ENCODE assay signal across 1 cellular context in the genomic region with DNA sequence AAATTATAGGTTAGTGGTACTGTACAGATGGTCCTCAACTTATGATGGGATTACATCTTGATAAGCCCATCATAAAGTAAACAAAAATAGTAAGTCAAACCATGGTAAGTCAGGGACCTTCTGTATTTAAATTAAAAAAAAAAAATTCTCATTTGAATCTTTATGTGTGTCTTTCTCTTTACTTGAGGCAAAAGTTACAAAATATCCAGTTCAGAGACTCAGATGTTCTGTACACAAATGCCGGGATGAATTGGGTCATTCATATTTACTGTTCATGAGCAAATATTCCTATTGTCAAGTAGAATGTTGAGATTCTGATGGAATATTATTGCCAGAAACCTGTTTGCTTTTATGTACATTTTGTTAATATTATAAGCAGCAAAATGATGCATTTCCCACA.
TF ChIP-seq lines count a peak whose summit lies in the region.

No MANE protein-coding gene starts in this region.

TF ChIP-seq in HepG2, 621 proteins besides CTCF, POLR2A, EP300 and RAD21 (continued from another document and continues in another):
- peak; percentile 43; the same call in 1 of the 2 replicates for TF ChIP-seq AKNA (CRISPR knock-in tag; IDR thresholded peaks at IDR 0.05; ENCODE audit: borderline replicate concordance)
- TF ChIP-seq FOXA3 (CRISPR knock-in tag; IDR thresholded peaks at IDR 0.05) = peak; percentile 85
- TF ChIP-seq, protein P1, sequence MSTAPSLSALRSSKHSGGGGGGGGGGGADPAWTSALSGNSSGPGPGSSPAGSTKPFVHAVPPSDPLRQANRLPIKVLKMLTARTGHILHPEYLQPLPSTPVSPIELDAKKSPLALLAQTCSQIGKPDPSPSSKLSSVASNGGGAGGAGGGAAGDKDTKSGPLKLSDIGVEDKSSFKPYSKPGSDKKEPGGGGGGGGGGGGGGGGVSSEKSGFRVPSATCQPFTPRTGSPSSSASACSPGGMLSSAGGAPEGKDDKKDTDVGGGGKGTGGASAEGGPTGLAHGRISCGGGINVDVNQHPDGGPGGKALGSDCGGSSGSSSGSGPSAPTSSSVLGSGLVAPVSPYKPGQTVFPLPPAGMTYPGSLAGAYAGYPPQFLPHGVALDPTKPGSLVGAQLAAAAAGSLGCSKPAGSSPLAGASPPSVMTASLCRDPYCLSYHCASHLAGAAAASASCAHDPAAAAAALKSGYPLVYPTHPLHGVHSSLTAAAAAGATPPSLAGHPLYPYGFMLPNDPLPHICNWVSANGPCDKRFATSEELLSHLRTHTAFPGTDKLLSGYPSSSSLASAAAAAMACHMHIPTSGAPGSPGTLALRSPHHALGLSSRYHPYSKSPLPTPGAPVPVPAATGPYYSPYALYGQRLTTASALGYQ (CRISPR knock-in tag; IDR thresholded peaks at IDR 0.05) = 0 out of 2 replicates have a peak, but pooled peaks have one; percentile 42
- no peak for TF ChIP-seq ZNF430 (CRISPR knock-in tag; IDR thresholded peaks at IDR 0.05)
- TF ChIP-seq FOXP4 (CRISPR knock-in tag; IDR thresholded peaks at IDR 0.05) = peak; percentile 64
- peak; percentile 39; the same call in 1 of the 2 replicates for TF ChIP-seq ZNF609 (CRISPR knock-in tag; IDR thresholded peaks at IDR 0.05; ENCODE audit: borderline replicate concordance)
- TF ChIP-seq, protein P2, sequence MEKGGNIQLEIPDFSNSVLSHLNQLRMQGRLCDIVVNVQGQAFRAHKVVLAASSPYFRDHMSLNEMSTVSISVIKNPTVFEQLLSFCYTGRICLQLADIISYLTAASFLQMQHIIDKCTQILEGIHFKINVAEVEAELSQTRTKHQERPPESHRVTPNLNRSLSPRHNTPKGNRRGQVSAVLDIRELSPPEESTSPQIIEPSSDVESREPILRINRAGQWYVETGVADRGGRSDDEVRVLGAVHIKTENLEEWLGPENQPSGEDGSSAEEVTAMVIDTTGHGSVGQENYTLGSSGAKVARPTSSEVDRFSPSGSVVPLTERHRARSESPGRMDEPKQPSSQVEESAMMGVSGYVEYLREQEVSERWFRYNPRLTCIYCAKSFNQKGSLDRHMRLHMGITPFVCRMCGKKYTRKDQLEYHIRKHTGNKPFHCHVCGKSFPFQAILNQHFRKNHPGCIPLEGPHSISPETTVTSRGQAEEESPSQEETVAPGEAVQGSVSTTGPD (CRISPR knock-in tag; IDR thresholded peaks at IDR 0.05) = no peak
- TF ChIP-seq ISL2 (CRISPR knock-in tag; IDR thresholded peaks at IDR 0.05) = peak; percentile 54; the same call in 1 of the 2 replicates
- TF ChIP-seq FOXA1 (IDR thresholded peaks at IDR 0.05) = peak; percentile 66
- TF ChIP-seq FOXA1 (CRISPR knock-in tag; IDR thresholded peaks at IDR 0.05) = peak; percentile 63; the same call in 1 of the 2 replicates
- no peak for TF ChIP-seq MTF2 (CRISPR knock-in tag; IDR thresholded peaks at IDR 0.05; ENCODE audit: borderline replicate concordance)
- no peak for TF ChIP-seq ZNF773 (CRISPR knock-in tag; IDR thresholded peaks at IDR 0.05; ENCODE audit: borderline replicate concordance)
- TF ChIP-seq, protein P3, sequence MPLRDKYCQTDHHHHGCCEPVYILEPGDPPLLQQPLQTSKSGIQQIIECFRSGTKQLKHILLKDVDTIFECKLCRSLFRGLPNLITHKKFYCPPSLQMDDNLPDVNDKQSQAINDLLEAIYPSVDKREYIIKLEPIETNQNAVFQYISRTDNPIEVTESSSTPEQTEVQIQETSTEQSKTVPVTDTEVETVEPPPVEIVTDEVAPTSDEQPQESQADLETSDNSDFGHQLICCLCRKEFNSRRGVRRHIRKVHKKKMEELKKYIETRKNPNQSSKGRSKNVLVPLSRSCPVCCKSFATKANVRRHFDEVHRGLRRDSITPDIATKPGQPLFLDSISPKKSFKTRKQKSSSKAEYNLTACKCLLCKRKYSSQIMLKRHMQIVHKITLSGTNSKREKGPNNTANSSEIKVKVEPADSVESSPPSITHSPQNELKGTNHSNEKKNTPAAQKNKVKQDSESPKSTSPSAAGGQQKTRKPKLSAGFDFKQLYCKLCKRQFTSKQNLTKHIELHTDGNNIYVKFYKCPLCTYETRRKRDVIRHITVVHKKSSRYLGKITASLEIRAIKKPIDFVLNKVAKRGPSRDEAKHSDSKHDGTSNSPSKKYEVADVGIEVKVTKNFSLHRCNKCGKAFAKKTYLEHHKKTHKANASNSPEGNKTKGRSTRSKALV (CRISPR knock-in tag; IDR thresholded peaks at IDR 0.05) = peak; percentile 58; the same call in 1 of the 2 replicates
- TF ChIP-seq SPEN (CRISPR knock-in tag; IDR thresholded peaks at IDR 0.05; ENCODE audit: low read depth) = no peak
- TF ChIP-seq, protein P4, sequence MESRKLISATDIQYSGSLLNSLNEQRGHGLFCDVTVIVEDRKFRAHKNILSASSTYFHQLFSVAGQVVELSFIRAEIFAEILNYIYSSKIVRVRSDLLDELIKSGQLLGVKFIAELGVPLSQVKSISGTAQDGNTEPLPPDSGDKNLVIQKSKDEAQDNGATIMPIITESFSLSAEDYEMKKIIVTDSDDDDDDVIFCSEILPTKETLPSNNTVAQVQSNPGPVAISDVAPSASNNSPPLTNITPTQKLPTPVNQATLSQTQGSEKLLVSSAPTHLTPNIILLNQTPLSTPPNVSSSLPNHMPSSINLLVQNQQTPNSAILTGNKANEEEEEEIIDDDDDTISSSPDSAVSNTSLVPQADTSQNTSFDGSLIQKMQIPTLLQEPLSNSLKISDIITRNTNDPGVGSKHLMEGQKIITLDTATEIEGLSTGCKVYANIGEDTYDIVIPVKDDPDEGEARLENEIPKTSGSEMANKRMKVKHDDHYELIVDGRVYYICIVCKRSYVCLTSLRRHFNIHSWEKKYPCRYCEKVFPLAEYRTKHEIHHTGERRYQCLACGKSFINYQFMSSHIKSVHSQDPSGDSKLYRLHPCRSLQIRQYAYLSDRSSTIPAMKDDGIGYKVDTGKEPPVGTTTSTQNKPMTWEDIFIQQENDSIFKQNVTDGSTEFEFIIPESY (CRISPR knock-in tag; IDR thresholded peaks at IDR 0.05) = no peak
- no peak for TF ChIP-seq FIP1L1 (IDR thresholded peaks at IDR 0.05; ENCODE audit: borderline replicate concordance, insufficient read depth, low read depth, low read length)
- TF ChIP-seq CBX2 (IDR thresholded peaks at IDR 0.05; ENCODE audit: low read depth, low read length) = no peak
- TF ChIP-seq CBX2 (CRISPR knock-in tag; IDR thresholded peaks at IDR 0.05; ENCODE audit: low read depth) = no peak
- TF ChIP-seq BCL6 (CRISPR knock-in tag; IDR thresholded peaks at IDR 0.05) = peak; percentile 58; the same call in 1 of the 2 replicates
- TF ChIP-seq MXI1 (IDR thresholded peaks at IDR 0.05; ENCODE audit: borderline replicate concordance, low read depth, low read length) = no peak
- TF ChIP-seq, protein P5, sequence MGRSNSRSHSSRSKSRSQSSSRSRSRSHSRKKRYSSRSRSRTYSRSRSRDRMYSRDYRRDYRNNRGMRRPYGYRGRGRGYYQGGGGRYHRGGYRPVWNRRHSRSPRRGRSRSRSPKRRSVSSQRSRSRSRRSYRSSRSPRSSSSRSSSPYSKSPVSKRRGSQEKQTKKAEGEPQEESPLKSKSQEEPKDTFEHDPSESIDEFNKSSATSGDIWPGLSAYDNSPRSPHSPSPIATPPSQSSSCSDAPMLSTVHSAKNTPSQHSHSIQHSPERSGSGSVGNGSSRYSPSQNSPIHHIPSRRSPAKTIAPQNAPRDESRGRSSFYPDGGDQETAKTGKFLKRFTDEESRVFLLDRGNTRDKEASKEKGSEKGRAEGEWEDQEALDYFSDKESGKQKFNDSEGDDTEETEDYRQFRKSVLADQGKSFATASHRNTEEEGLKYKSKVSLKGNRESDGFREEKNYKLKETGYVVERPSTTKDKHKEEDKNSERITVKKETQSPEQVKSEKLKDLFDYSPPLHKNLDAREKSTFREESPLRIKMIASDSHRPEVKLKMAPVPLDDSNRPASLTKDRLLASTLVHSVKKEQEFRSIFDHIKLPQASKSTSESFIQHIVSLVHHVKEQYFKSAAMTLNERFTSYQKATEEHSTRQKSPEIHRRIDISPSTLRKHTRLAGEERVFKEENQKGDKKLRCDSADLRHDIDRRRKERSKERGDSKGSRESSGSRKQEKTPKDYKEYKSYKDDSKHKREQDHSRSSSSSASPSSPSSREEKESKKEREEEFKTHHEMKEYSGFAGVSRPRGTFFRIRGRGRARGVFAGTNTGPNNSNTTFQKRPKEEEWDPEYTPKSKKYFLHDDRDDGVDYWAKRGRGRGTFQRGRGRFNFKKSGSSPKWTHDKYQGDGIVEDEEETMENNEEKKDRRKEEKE (IDR thresholded peaks at IDR 0.05) = no peak
